Comparison of ENCODE assay signal across 1 cellular context in genomic region chr22:20957118-20957690, GRCh38.
TF ChIP-seq lines count a peak whose summit lies in the region.

No MANE protein-coding gene starts in this region.

TF ChIP-seq in HepG2, 621 proteins besides CTCF, POLR2A, EP300 and RAD21 (continued from another document and continues in another):
- TF ChIP-seq ZNF597 (CRISPR knock-in tag; IDR thresholded peaks at IDR 0.05) (no peak), ZNF17 (CRISPR knock-in tag; IDR thresholded peaks at IDR 0.05) (no peak), ONECUT2 (CRISPR knock-in tag; IDR thresholded peaks at IDR 0.05) (no peak), NONO (IDR thresholded peaks at IDR 0.05) (no peak), NONO (CRISPR knock-in tag; conservative IDR thresholded peaks at IDR 0.05) (peak; percentile 81), ZNF33B (CRISPR knock-in tag; IDR thresholded peaks at IDR 0.05) (no peak; the same call in 1 of the 2 replicates), ZNF761 (CRISPR knock-in tag; conservative IDR thresholded peaks at IDR 0.05) (no peak), ZNF83 (CRISPR knock-in tag; IDR thresholded peaks at IDR 0.05; ENCODE audit: borderline replicate concordance) (no peak), ZNF776 (CRISPR knock-in tag; IDR thresholded peaks at IDR 0.05) (no peak), SNAI1 (CRISPR knock-in tag; IDR thresholded peaks at IDR 0.05; ENCODE audit: borderline replicate concordance) (no peak), MLX (CRISPR knock-in tag; IDR thresholded peaks at IDR 0.05) (no peak), RFXAP (CRISPR knock-in tag; IDR thresholded peaks at IDR 0.05; ENCODE audit: borderline replicate concordance) (no peak), ZNF678 (CRISPR knock-in tag; IDR thresholded peaks at IDR 0.05) (no peak), AFF4 (CRISPR knock-in tag; IDR thresholded peaks at IDR 0.05) (no peak), ZNF747 (CRISPR knock-in tag; IDR thresholded peaks at IDR 0.05; ENCODE audit: borderline replicate concordance) (no peak), ZNF660 (CRISPR knock-in tag; IDR thresholded peaks at IDR 0.05; ENCODE audit: borderline replicate concordance, low read depth) (no peak), HBP1 (CRISPR knock-in tag; IDR thresholded peaks at IDR 0.05; ENCODE audit: low read depth) (no peak), ZNF503 (CRISPR knock-in tag; IDR thresholded peaks at IDR 0.05) (no peak; the same call in 1 of the 2 replicates), ZNF33A (CRISPR knock-in tag; IDR thresholded peaks at IDR 0.05; ENCODE audit: borderline replicate concordance) (no peak), ZNF646 (CRISPR knock-in tag; IDR thresholded peaks at IDR 0.05) (no peak), SOX6 (IDR thresholded peaks at IDR 0.05) (no peak), SOX6 (CRISPR knock-in tag; IDR thresholded peaks at IDR 0.05) (no peak), GRHL1 (CRISPR knock-in tag; conservative IDR thresholded peaks at IDR 0.05) (no peak), SRY (CRISPR knock-in tag; IDR thresholded peaks at IDR 0.05) (no peak; the same call in 1 of the 2 replicates), NCOR1 (IDR thresholded peaks at IDR 0.05; ENCODE audit: borderline replicate concordance, low read length) (0 out of 2 replicates have a peak, but pooled peaks have one; percentile 12), RBAK (CRISPR knock-in tag; IDR thresholded peaks at IDR 0.05) (no peak), SNAPC4 (CRISPR knock-in tag; IDR thresholded peaks at IDR 0.05) (no peak), ZNF282 (IDR thresholded peaks at IDR 0.05; ENCODE audit: partially characterized antibody) (no peak), ZNF879 (CRISPR knock-in tag; IDR thresholded peaks at IDR 0.05) (no peak), IKZF5 (CRISPR knock-in tag; IDR thresholded peaks at IDR 0.05) (no peak; the same call in 1 of the 2 replicates), ZBTB21 (CRISPR knock-in tag; IDR thresholded peaks at IDR 0.05) (no peak), ZNF775 (CRISPR knock-in tag; IDR thresholded peaks at IDR 0.05; ENCODE audit: borderline replicate concordance) (no peak), TEAD2 (CRISPR knock-in tag; IDR thresholded peaks at IDR 0.05) (no peak), POGZ (CRISPR knock-in tag; IDR thresholded peaks at IDR 0.05) (no peak), KLF11 (CRISPR knock-in tag; IDR thresholded peaks at IDR 0.05) (no peak), FIP1L1 (IDR thresholded peaks at IDR 0.05; ENCODE audit: borderline replicate concordance, insufficient read depth, low read depth, low read length) (no peak)
